ENCODE assay signal across 21 cellular contexts in the genomic region with DNA sequence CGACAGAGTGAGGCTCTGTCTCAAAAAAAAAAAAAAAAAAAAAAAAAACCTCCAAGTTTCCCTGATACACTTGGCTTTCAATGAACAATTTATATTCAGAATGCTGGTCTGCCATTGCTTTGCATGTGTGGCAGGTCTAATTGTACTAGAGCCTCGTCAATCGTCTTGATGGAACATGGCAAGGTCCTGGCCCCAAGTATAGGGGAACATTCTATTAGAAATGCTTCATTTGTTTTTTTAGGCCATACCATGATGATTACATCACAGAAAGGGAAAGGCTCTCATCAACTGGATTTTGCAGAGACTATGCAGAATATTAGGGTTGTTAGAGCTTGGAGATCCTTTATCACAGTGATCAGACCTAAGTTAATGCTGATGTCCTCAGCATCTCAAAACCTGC.
"Had no signal": no experiment of that assay in that cellular context is flagged by ENCODE, and none has a peak within 500 bp of the region (broad histone marks: within the 10 kb centered on the region; RNA-seq: fewer than 3 reads in every experiment).

No MANE protein-coding gene starts in this region.

- H3K27ac ChIP-seq: breast epithelium, coronary artery, prostate gland, right atrium auricular region, spleen, testis, uterus, VCaP had no signal

- H3K4me3 Mint-ChIP-seq: activated CD8-positive, alpha-beta T cell treated with anti-CD3 and anti-CD28 coated beads, Interleukin-2, amount 10 ng/mL, durations not matched to agents 7 days and 5 days; endodermal cell; naive B cell had no signal

- H3K27me3 ChIP-seq: breast epithelium, right atrium auricular region, spleen, testis, uterus had no signal

- DNase-seq: activated CD4-positive, alpha-beta T cell treated with anti-CD3 and anti-CD28 coated beads for 1 hour; activated CD4-positive, alpha-beta T cell treated with anti-CD3 and anti-CD28 coated beads, Interleukin-2, amount 50 U/mL, for 1 hour; activated CD8-positive, alpha-beta T cell treated with anti-CD3 and anti-CD28 coated beads, Interleukin-2, amount 10 ng/mL, durations not matched to agents 7 days and 5 days; activated gamma-delta T cell treated with Interleukin-2 at 50 U/mL for 16 hours; aorta; endodermal cell; naive B cell; spleen; stimulated activated CD4-positive, alpha-beta T cell treated with anti-CD3 and anti-CD28 coated beads, Interleukin-4, amount 100 ng/mL, for 1 hour; stimulated activated naive CD4-positive, alpha-beta T cell; T-helper 2 cell; testis; trophoblast cell; uterus had no signal

- H3K9me3 Mint-ChIP-seq: activated naive CD4-positive, alpha-beta T cell treated with anti-CD3 and anti-CD28 coated beads, Interleukin-2, amount 50 U/mL, for 72 hours; endodermal cell; naive B cell had no signal

- H3K36me3 Mint-ChIP-seq: activated naive CD4-positive, alpha-beta T cell treated with anti-CD3 and anti-CD28 coated beads, Interleukin-2, amount 50 U/mL, for 72 hours; naive B cell had no signal

- ATAC-seq: activated CD8-positive, alpha-beta T cell treated with anti-CD3 and anti-CD28 coated beads, Interleukin-2, amount 10 ng/mL, durations not matched to agents 7 days and 5 days; activated naive CD4-positive, alpha-beta T cell treated with anti-CD3 and anti-CD28 coated beads, Interleukin-2, amount 50 U/mL, for 72 hours had no signal

- H3K36me3 ChIP-seq: breast epithelium, prostate gland, right atrium auricular region, spleen, uterus had no signal

- H3K27me3 Mint-ChIP-seq: naive B cell had no signal

- H3K4me1 ChIP-seq: breast epithelium, prostate gland, right atrium auricular region, spleen, testis, uterus had no signal

- H3K4me3 ChIP-seq: breast epithelium, coronary artery, lung, prostate gland, right atrium auricular region, spleen, testis, uterus had no signal

- H3K27ac Mint-ChIP-seq: activated CD8-positive, alpha-beta T cell treated with anti-CD3 and anti-CD28 coated beads, Interleukin-2, amount 10 ng/mL, durations not matched to agents 7 days and 5 days; activated naive CD4-positive, alpha-beta T cell treated with anti-CD3 and anti-CD28 coated beads, Interleukin-2, amount 50 U/mL, for 72 hours; endodermal cell; naive B cell had no signal

- H3K4me1 Mint-ChIP-seq: endodermal cell had no signal

- H3K9me3 ChIP-seq: breast epithelium, prostate gland, right atrium auricular region, spleen, testis, uterus had no signal
